1 cellular context compared by ENCODE assay signal in the genomic region with DNA sequence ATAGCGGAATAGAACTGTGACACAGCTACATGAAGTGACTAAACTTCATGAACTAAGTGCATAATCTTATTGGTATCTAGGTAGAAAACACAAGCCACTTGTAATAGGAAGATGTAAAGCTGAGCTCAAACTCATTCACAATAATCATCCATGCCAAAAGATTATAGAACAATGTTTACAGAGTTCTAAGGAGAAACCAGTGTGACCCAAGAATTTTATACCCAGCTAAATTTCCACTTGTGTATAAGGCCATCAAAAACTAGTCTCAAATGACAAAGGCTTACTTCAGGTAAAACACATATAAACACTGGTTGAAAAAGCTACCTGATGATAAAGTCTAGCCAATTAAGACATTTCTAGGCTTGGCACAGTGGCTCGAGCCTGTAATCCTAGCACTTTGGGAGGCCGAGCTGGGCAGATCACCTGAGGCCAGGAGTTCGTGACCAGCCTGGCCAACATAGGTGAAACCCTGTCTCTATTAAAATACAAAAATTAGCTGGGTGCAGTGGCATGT.
TF ChIP-seq lines count a peak whose summit lies in the region.

No MANE protein-coding gene starts in this region.

TF ChIP-seq in K562, 482 proteins besides CTCF, POLR2A, EP300 and RAD21 (continued from another document):
- TF ChIP-seq ZFP1 (CRISPR knock-in tag; IDR thresholded peaks at IDR 0.05): peak; percentile 98
TF ChIP-seq in K562: peak in this region for 5.
